2 cellular contexts compared by ENCODE assay signal in the genomic region with DNA sequence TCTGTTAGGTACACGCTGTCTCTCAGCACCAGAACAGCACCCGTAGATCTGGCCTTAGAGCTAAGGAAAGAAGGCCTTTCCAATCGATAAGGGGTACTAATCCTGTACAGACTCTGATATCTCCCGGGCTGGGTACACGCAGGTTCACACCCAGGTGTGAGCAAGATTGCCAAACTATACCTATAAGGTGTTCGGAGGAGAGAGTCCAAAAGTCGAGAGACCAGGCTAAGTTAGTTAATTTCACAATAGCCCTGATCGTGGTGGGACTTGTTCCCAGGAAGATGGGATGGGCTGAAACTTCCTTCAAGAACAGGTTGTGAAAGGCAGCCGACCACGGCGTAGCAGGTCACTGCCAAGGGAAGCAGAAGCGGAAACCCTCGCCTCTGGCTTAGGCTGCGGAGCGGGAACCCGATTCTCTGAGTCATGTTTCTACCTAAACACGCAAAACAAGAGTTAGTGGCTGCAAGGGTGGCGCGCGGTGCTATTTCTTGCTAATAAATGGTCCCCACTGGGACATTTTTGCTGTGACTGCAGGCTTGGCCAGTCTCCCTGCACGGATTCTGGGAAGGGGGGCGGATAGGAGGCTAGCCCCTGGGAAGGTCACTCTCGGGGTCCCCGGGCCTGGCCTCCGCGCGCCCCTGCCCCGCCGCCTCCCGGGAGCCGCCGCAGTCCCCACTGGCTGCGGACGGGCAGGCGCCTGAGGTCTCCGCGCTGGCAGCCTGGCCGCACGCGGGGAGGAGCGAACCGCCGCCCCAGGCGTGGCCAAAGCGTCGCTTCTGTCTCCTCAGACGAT.
TF ChIP-seq lines count a peak whose summit lies in the region.

No MANE protein-coding gene starts in this region.

TF ChIP-seq in GM23338, 12 proteins besides CTCF, POLR2A, EP300 and RAD21 (continued from another document):
- TF ChIP-seq, protein P1, sequence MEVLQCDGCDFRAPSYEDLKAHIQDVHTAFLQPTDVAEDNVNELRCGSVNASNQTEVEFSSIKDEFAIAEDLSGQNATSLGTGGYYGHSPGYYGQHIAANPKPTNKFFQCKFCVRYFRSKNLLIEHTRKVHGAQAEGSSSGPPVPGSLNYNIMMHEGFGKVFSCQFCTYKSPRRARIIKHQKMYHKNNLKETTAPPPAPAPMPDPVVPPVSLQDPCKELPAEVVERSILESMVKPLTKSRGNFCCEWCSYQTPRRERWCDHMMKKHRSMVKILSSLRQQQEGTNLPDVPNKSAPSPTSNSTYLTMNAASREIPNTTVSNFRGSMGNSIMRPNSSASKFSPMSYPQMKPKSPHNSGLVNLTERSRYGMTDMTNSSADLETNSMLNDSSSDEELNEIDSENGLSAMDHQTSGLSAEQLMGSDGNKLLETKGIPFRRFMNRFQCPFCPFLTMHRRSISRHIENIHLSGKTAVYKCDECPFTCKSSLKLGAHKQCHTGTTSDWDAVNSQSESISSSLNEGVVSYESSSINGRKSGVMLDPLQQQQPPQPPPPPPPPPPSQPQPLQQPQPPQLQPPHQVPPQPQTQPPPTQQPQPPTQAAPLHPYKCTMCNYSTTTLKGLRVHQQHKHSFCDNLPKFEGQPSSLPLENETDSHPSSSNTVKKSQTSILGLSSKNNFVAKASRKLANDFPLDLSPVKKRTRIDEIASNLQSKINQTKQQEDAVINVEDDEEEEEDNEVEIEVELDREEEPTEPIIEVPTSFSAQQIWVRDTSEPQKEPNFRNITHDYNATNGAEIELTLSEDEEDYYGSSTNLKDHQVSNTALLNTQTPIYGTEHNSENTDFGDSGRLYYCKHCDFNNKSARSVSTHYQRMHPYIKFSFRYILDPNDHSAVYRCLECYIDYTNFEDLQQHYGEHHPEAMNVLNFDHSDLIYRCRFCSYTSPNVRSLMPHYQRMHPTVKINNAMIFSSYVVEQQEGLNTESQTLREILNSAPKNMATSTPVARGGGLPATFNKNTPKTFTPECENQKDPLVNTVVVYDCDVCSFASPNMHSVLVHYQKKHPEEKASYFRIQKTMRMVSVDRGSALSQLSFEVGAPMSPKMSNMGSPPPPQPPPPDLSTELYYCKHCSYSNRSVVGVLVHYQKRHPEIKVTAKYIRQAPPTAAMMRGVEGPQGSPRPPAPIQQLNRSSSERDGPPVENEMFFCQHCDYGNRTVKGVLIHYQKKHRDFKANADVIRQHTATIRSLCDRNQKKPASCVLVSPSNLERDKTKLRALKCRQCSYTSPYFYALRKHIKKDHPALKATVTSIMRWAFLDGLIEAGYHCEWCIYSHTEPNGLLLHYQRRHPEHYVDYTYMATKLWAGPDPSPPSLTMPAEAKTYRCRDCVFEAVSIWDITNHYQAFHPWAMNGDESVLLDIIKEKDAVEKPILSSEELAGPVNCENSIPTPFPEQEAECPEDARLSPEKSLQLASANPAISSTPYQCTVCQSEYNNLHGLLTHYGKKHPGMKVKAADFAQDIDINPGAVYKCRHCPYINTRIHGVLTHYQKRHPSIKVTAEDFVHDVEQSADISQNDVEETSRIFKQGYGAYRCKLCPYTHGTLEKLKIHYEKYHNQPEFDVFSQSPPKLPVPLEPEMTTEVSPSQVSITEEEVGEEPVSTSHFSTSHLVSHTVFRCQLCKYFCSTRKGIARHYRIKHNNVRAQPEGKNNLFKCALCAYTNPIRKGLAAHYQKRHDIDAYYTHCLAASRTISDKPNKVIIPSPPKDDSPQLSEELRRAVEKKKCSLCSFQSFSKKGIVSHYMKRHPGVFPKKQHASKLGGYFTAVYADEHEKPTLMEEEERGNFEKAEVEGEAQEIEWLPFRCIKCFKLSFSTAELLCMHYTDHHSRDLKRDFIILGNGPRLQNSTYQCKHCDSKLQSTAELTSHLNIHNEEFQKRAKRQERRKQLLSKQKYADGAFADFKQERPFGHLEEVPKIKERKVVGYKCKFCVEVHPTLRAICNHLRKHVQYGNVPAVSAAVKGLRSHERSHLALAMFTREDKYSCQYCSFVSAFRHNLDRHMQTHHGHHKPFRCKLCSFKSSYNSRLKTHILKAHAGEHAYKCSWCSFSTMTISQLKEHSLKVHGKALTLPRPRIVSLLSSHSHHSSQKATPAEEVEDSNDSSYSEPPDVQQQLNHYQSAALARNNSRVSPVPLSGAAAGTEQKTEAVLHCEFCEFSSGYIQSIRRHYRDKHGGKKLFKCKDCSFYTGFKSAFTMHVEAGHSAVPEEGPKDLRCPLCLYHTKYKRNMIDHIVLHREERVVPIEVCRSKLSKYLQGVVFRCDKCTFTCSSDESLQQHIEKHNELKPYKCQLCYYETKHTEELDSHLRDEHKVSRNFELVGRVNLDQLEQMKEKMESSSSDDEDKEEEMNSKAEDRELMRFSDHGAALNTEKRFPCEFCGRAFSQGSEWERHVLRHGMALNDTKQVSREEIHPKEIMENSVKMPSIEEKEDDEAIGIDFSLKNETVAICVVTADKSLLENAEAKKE (CRISPR knock-in tag; IDR thresholded peaks at IDR 0.05) = no peak
- TF ChIP-seq CREB1 (CRISPR knock-in tag; IDR thresholded peaks at IDR 0.05; ENCODE audit: low read depth) = no peak
- no peak for TF ChIP-seq ZNF114 (CRISPR knock-in tag; IDR thresholded peaks at IDR 0.05)
- TF ChIP-seq NANOG (IDR thresholded peaks at IDR 0.05; ENCODE audit: borderline replicate concordance) = no peak
- TF ChIP-seq, protein P2, sequence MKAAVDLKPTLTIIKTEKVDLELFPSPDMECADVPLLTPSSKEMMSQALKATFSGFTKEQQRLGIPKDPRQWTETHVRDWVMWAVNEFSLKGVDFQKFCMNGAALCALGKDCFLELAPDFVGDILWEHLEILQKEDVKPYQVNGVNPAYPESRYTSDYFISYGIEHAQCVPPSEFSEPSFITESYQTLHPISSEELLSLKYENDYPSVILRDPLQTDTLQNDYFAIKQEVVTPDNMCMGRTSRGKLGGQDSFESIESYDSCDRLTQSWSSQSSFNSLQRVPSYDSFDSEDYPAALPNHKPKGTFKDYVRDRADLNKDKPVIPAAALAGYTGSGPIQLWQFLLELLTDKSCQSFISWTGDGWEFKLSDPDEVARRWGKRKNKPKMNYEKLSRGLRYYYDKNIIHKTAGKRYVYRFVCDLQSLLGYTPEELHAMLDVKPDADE (IDR thresholded peaks at IDR 0.05) = no peak
TF ChIP-seq in GM23338: peak in this region for 0.

TF ChIP-seq in HepG2, 621 proteins besides CTCF, POLR2A, EP300 and RAD21 (continued from another document):
- TF ChIP-seq, protein P3, sequence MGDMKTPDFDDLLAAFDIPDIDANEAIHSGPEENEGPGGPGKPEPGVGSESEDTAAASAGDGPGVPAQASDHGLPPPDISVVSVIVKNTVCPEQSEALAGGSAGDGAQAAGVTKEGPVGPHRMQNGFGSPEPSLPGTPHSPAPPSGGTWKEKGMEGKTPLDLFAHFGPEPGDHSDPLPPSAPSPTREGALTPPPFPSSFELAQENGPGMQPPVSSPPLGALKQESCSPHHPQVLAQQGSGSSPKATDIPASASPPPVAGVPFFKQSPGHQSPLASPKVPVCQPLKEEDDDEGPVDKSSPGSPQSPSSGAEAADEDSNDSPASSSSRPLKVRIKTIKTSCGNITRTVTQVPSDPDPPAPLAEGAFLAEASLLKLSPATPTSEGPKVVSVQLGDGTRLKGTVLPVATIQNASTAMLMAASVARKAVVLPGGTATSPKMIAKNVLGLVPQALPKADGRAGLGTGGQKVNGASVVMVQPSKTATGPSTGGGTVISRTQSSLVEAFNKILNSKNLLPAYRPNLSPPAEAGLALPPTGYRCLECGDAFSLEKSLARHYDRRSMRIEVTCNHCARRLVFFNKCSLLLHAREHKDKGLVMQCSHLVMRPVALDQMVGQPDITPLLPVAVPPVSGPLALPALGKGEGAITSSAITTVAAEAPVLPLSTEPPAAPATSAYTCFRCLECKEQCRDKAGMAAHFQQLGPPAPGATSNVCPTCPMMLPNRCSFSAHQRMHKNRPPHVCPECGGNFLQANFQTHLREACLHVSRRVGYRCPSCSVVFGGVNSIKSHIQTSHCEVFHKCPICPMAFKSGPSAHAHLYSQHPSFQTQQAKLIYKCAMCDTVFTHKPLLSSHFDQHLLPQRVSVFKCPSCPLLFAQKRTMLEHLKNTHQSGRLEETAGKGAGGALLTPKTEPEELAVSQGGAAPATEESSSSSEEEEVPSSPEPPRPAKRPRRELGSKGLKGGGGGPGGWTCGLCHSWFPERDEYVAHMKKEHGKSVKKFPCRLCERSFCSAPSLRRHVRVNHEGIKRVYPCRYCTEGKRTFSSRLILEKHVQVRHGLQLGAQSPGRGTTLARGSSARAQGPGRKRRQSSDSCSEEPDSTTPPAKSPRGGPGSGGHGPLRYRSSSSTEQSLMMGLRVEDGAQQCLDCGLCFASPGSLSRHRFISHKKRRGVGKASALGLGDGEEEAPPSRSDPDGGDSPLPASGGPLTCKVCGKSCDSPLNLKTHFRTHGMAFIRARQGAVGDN (CRISPR knock-in tag; IDR thresholded peaks at IDR 0.05) = 0 out of 2 replicates have a peak, but pooled peaks have one; percentile 16
